ENCODE assay signal across 24 cellular contexts in the genomic region with DNA sequence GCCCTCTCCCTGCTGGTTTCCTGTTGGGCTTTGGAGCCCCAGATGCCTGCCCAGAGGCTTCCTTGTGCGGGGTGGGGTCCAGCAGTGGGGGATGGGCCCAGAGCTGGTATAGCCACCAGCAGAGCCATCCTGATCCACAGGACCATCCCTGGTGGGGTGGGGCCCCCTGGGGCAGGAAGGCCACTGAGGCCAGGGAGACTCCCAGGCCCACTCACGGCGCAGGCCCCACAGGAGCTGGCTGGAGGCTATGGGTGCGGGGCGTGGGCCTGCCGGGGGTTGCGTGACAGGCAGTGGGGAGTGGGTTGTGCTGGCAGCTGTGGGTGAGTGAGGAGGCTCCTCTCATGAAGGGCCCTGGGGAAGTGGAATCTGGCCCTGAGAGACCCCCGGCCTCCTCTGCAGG.
"Had no signal": no experiment of that assay in that cellular context is flagged by ENCODE, and none has a peak within 500 bp of the region (broad histone marks: within the 10 kb centered on the region; RNA-seq: fewer than 3 reads in every experiment).

No MANE protein-coding gene starts in this region.

- H3K27ac Mint-ChIP-seq: activated naive CD4-positive, alpha-beta T cell treated with anti-CD3 and anti-CD28 coated beads, Interleukin-2, amount 50 U/mL, for 24 hours; activated naive CD8-positive, alpha-beta T cell treated with anti-CD3 and anti-CD28 coated beads, Interleukin-2, amount 50 U/mL, for 24 hours; nephron; stimulated activated naive CD8-positive, alpha-beta T cell treated with anti-CD3 and anti-CD28 coated beads, Interleukin-15, Interleukin-2, amounts not matched to agents 100 ng/mL and 50 ng/mL, for 24 hours; T-helper 1 cell treated with Interleukin-12 subunit alpha and Interleukin-12 subunit beta and Interleukin-4 antibody, amounts not matched to agents 30 μg/mL and 1 μg/mL, for 36 hours had no signal

- H3K9me3 Mint-ChIP-seq: activated naive CD4-positive, alpha-beta T cell treated with anti-CD3 and anti-CD28 coated beads, Interleukin-2, amount 50 U/mL, for 24 hours; activated naive CD8-positive, alpha-beta T cell treated with anti-CD3 and anti-CD28 coated beads, Interleukin-2, amount 50 U/mL, for 24 hours; nephron; stimulated activated naive CD8-positive, alpha-beta T cell treated with anti-CD3 and anti-CD28 coated beads, Interleukin-15, Interleukin-2, amounts not matched to agents 100 ng/mL and 50 ng/mL, for 24 hours; T-helper 1 cell treated with Interleukin-12 subunit alpha and Interleukin-12 subunit beta and Interleukin-4 antibody, amounts not matched to agents 30 μg/mL and 1 μg/mL, for 36 hours had no signal

- DNase-seq: activated CD4-positive, alpha-beta T cell treated with anti-CD3 and anti-CD28 coated beads for 4 hours; activated CD4-positive, alpha-beta T cell treated with anti-CD3 and anti-CD28 coated beads, Interleukin-2, amount 50 U/mL, for 4 hours; activated CD8-positive, alpha-beta memory T cell treated with anti-CD3 and anti-CD28 coated beads, Interleukin-2, amount 50 U/mL, for 4 hours; activated naive CD8-positive, alpha-beta T cell treated with anti-CD3 and anti-CD28 coated beads, Interleukin-2, amount 50 U/mL, for 24 hours; activated T-cell treated with anti-CD3 and anti-CD28 coated beads, Interleukin-2, amount 50 U/mL, for 1 hour; central memory CD4-positive, alpha-beta T cell; effector CD8-positive, alpha-beta T cell; gastrocnemius medialis; glutamatergic neuron; mammary epithelial cell; stimulated activated CD4-positive, alpha-beta T cell treated with anti-CD3 and anti-CD28 coated beads, Interleukin-2, amount 100 ng/mL, for 48 hours; substantia nigra; SW 1271; T-helper 9 cell had no signal

- H3K27me3 ChIP-seq: right atrium auricular region, upper lobe of left lung, vagina had no signal

- H3K4me3 Mint-ChIP-seq: activated naive CD4-positive, alpha-beta T cell treated with anti-CD3 and anti-CD28 coated beads, Interleukin-2, amount 50 U/mL, for 24 hours; activated naive CD8-positive, alpha-beta T cell treated with anti-CD3 and anti-CD28 coated beads, Interleukin-2, amount 50 U/mL, for 24 hours; nephron; stimulated activated naive CD8-positive, alpha-beta T cell treated with anti-CD3 and anti-CD28 coated beads, Interleukin-15, Interleukin-2, amounts not matched to agents 100 ng/mL and 50 ng/mL, for 24 hours; T-helper 1 cell treated with Interleukin-12 subunit alpha and Interleukin-12 subunit beta and Interleukin-4 antibody, amounts not matched to agents 30 μg/mL and 1 μg/mL, for 36 hours had no signal

- H3K4me1 Mint-ChIP-seq: activated naive CD4-positive, alpha-beta T cell treated with anti-CD3 and anti-CD28 coated beads, Interleukin-2, amount 50 U/mL, for 24 hours; activated naive CD8-positive, alpha-beta T cell treated with anti-CD3 and anti-CD28 coated beads, Interleukin-2, amount 50 U/mL, for 24 hours had no signal

- H3K9ac ChIP-seq: parathyroid adenoma had no signal

- H3K4me3 ChIP-seq: breast epithelium, gastrocnemius medialis, right atrium auricular region, upper lobe of left lung, vagina had no signal

- H3K27ac ChIP-seq: breast epithelium, gastrocnemius medialis, parathyroid adenoma, right atrium auricular region, upper lobe of left lung, vagina, VCaP had no signal

- H3K4me1 ChIP-seq: gastrocnemius medialis, parathyroid adenoma had no signal

- H3K9me3 ChIP-seq: breast epithelium, gastrocnemius medialis, right atrium auricular region, upper lobe of left lung, vagina had no signal

- H3K36me3 ChIP-seq: breast epithelium, gastrocnemius medialis, right atrium auricular region, upper lobe of left lung, vagina had no signal

- ATAC-seq: activated naive CD8-positive, alpha-beta T cell treated with anti-CD3 and anti-CD28 coated beads, Interleukin-2, amount 50 U/mL, for 24 hours; gastrocnemius medialis had no signal

- H3K27me3 Mint-ChIP-seq: activated naive CD4-positive, alpha-beta T cell treated with anti-CD3 and anti-CD28 coated beads, Interleukin-2, amount 50 U/mL, for 24 hours; activated naive CD8-positive, alpha-beta T cell treated with anti-CD3 and anti-CD28 coated beads, Interleukin-2, amount 50 U/mL, for 24 hours; stimulated activated naive CD8-positive, alpha-beta T cell treated with anti-CD3 and anti-CD28 coated beads, Interleukin-15, Interleukin-2, amounts not matched to agents 100 ng/mL and 50 ng/mL, for 24 hours had no signal

- H2AFZ ChIP-seq: parathyroid adenoma had no signal
